In the genomic region with DNA sequence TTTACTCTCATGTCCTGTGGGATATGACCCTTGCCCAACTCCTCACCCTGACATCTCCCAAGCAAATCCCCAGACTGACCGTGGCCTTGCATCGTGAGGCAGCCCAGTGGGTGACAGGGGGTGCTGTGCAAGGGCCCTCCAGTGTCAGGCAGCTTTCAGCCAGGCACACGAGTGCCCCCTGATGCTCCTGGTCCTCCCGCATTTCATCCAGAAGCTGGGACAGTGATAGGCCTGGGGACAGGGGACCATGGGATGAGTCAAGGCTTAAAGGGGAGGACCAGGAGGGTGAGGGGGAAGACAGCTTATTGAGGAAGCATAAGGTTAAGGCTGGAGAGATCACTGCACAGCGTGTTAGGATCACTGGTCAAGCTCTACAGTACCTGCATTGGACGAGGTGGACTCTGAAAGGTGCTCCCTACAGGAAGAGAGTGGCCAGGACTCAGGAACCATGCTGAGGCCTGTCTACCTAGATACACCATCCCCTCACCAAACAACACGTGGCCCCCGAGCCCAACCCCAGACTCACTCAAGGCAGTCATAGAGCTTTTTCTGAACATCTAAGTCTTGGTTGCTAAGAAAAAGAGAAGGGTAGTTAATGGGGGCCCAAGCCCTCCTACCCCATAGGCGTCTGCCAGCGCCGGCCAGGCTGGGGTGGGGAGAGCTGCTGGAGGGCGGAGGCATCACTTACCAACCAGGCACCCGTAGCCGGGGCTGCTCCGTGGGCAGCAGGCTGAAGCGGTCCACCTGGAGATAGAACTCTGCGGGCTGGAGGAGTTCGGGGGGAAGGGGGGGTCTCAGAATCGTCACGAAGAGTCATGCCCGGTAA, we compare ENCODE assay signal across 8 cellular contexts. TPM values are rescaled to one million over a fixed set of nuclear protein-coding genes. Genes with fewer than 3 reads are reported as not detected.
A peak's percentile ranks its signal among the peaks of the same experiment; 100 is the strongest.
DNase-seq lines count a peak whose midpoint lies in the region; ATAC-seq and TF ChIP-seq lines count a peak whose summit lies in the region.

No MANE protein-coding gene starts in this region.

- peaks cover 21% of the 10 kb centered on the region for H3K4me1 Mint-ChIP-seq in memory B cell

- TF ChIP-seq CTCF in heart left ventricle (IDR thresholded peaks at IDR 0.05), result no peak
- no peak for TF ChIP-seq CTCF in astrocyte of the cerebellum (IDR thresholded peaks at IDR 0.05; ENCODE audit: low read depth, low read length, missing control alignments)

- peak overlapping the region; percentile 94 for H3K4me3 Mint-ChIP-seq in memory B cell

- no peak for TF ChIP-seq POLR2A in heart left ventricle (IDR thresholded peaks at IDR 0.05)

- H3K36me3 Mint-ChIP-seq in memory B cell, result peaks cover 11% of the 10 kb centered on the region

- H3K9me3 ChIP-seq in heart left ventricle, result no peaks in the 10 kb centered on the region

- H3K27ac ChIP-seq in heart left ventricle (peak overlapping the region in 2 of 12 donors; percentile 89 to 94), urinary bladder (ENCODE audit: low read depth) (no peak overlapping the region)

- H3K27ac Mint-ChIP-seq in memory B cell, result peak overlapping the region; percentile 94

- in situ Hi-C loops in astrocyte of the cerebellum (cut with HindIII; ENCODE audit: low sequenced_read_pairs), result no loop called here

- peak overlapping the region; percentile 73 to 97 (median 82) for H3K4me3 ChIP-seq in heart left ventricle
- peak overlapping the region; percentile 90 for H3K4me3 ChIP-seq in astrocyte of the cerebellum (ENCODE audit: low read depth, low read length)
- H3K4me3 ChIP-seq in urinary bladder (ENCODE audit: low read depth, low read length), result peak overlapping the region; percentile 75

- no peaks in the 10 kb centered on the region for H3K9me3 Mint-ChIP-seq in memory B cell

- ATAC-seq in heart left ventricle (no peak), memory B cell (ENCODE audit: low read depth) (no peak), HG03439 (IDR thresholded peaks at IDR 0.05; ENCODE audit: unreplicated experiment) (no peak), GM18861 (IDR thresholded peaks at IDR 0.05; ENCODE audit: unreplicated experiment) (no peak)

- H3K4me1 ChIP-seq in heart left ventricle (peaks cover 0 to 22% (median 18%) of the 10 kb centered on the region in 12 donors), urinary bladder (ENCODE audit: insufficient read depth) (no peaks in the 10 kb centered on the region)

- H3K27me3 Mint-ChIP-seq in memory B cell, result no peaks in the 10 kb centered on the region

- peaks cover 0 to 23% (median 0%) of the 10 kb centered on the region in 9 donors for H3K36me3 ChIP-seq in heart left ventricle
- no peaks in the 10 kb centered on the region for H3K36me3 ChIP-seq in urinary bladder (ENCODE audit: insufficient read depth)

- DNase-seq in heart left ventricle (no peak), cardiac septum (ENCODE audit: low spot score) (no peak), astrocyte of the cerebellum (ENCODE audit: low read depth) (no peak), memory B cell (ENCODE audit: low spot score in 2 of 2) (no peak), NCI-H187 treated with DMSO at 0.1 percent for 48 hours (lab: John Stamatoyannopoulos, UW) (no peak)

- peaks cover 6 to 18% (median 11%) of the 10 kb centered on the region in 9 donors for H3K27me3 ChIP-seq in heart left ventricle

- 30 to 42% (median 38%) methylated on average over 15 to 21 of the region's 21 CpGs for WGBS in heart left ventricle, 4 donors
- 34% methylated on average over 21 of the region's 21 CpGs for WGBS in urinary bladder

- intact Hi-C loops in heart left ventricle (cut with DNase I) (no loop called here), cardiac septum (cut with DNase I) (no loop called here)

RNA-seq across cellular contexts. Expression of a gene that starts 1.0 kb away (rescaled TPM):
- total RNA-seq in heart left ventricle (10 to 100 TPM in 4 of 9 donors, 1 to 10 TPM in 5; 6.2 to 19.9 (median 9.5) TPM), cardiac septum (9.3 TPM), urinary bladder (9.5 TPM)
- polyA plus RNA-seq in heart left ventricle (10 to 100 TPM in 1 of 2 donors, 1 to 10 TPM in 1; 7.8 to 15.6 TPM), urinary bladder (34.6 TPM)

RNA-seq across cellular contexts. Expression of a gene that starts 1.7 kb away (rescaled TPM):
- total RNA-seq in heart left ventricle (1 to 10 TPM; 1.7 to 5.6 (median 2.9) TPM), cardiac septum (3.4 TPM), urinary bladder (1.7 TPM)
- polyA plus RNA-seq in heart left ventricle (1 to 10 TPM; 2.7 to 7.0 TPM), urinary bladder (6.5 TPM)

RNA-seq across cellular contexts. Expression of a gene that starts 7.5 kb away (rescaled TPM):
- total RNA-seq in heart left ventricle (10 to 100 TPM in 4 of 9 donors, 1 to 10 TPM in 5; 7.6 to 15.6 (median 8.6) TPM), cardiac septum (8.5 TPM), urinary bladder (10.3 TPM)
- polyA plus RNA-seq in heart left ventricle (10 to 100 TPM; 11.8 to 26.9 TPM), urinary bladder (39.5 TPM)

RNA-seq across cellular contexts. Expression of a gene that starts 7.6 kb away (rescaled TPM):
- total RNA-seq in heart left ventricle, result 10 to 100 TPM in 1 of 9 donors, 1 to 10 TPM in 8; 3.5 to 11.6 (median 4.3) TPM
- 1 to 10 TPM; 2.1 to 4.4 TPM for polyA plus RNA-seq in heart left ventricle
- total RNA-seq in cardiac septum, result 5.6 TPM
- total RNA-seq in urinary bladder, result 1.2 TPM
- polyA plus RNA-seq in urinary bladder, result 9.9 TPM

RNA-seq across cellular contexts. Expression of a gene that starts 14.1 kb away (rescaled TPM):
- total RNA-seq in heart left ventricle, result 1 to 10 TPM in 3 of 9 donors, under 1 TPM in 4, not detected in 2; 0.27 to 1.7 (median 0.60) TPM
- under 1 TPM; 0.21 to 0.30 TPM for polyA plus RNA-seq in heart left ventricle
- 0.40 TPM for total RNA-seq in cardiac septum
- total RNA-seq in urinary bladder, result 0.16 TPM
- 0.99 TPM for polyA plus RNA-seq in urinary bladder
